ENCODE assay signal across 8 cellular contexts in the genomic region with DNA sequence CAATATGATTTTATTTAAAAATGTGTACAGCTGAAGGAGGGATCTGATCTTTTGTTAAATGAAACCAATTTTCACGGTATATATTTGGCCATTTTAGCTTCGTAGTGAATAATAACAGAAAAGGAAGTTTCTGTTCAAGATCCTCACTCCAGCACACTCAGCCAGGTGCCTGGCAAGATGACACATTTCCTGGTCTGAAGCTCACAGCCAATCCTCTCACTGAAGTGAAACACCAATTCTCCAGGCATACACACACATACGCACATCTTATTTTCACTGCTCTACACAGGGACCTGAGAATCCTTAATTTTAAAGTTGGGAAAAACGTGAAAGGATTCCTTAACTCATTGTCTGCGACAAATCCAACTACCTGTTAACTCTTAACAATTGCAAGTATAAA. TPM values are rescaled to one million over a fixed set of nuclear protein-coding genes. Genes with fewer than 3 reads are reported as not detected.
A peak's percentile ranks its signal among the peaks of the same experiment; 100 is the strongest.
DNase-seq lines count a peak whose midpoint lies in the region; ATAC-seq and TF ChIP-seq lines count a peak whose summit lies in the region.
"Not testable (repeated sequence)": the region's sequence is repeated elsewhere in the genome, so short reads cannot be mapped to it uniquely, and the experiment has no call there.

No MANE protein-coding gene starts in this region.

- CTCF ChIA-PET in A673 (lab: Charles Lee); OCI-LY7 (lab: Charles Lee; ENCODE audit: unreplicated experiment): not testable (repeated sequence)
- CTCF ChIA-PET in activated CD4-positive, alpha-beta T cell treated with anti-CD3 and anti-CD28 coated beads for 36 hours (lab: Charles Lee), result interaction anchor here (0.9 to 1.0 kb wide), 2 partner anchors 28 to 43 kb away, joined by 3 to 4 read pairs; no protein-coding TSS in a partner anchor

- H3K9me3 ChIP-seq in A673 (ENCODE audit: low read depth, low read length, poor library complexity, severe bottlenecking); OCI-LY7 (ENCODE audit: low read length); heart right ventricle: not testable (repeated sequence)

- H3K4me3 Mint-ChIP-seq in HFFc6; activated CD4-positive, alpha-beta T cell treated with anti-CD3 and anti-CD28 coated beads for 36 hours: not testable (repeated sequence)
- peak overlapping the region; percentile 56 for H3K4me3 Mint-ChIP-seq in activated T-helper 17 cell treated with anti-CD3 and anti-CD28 coated beads, Interleukin-2, amount 50 U/mL, for 72 hours

- peaks cover 32% of the 10 kb centered on the region for H3K4me1 Mint-ChIP-seq in HFFc6 (ENCODE audit: low read depth)
- H3K4me1 Mint-ChIP-seq in activated CD4-positive, alpha-beta T cell treated with anti-CD3 and anti-CD28 coated beads for 36 hours, result peaks cover 17% of the 10 kb centered on the region
- H3K4me1 Mint-ChIP-seq in activated T-helper 17 cell treated with anti-CD3 and anti-CD28 coated beads, Interleukin-2, amount 50 U/mL, for 72 hours, result peaks cover 17% of the 10 kb centered on the region

- DNase-seq in A673 (ENCODE audit: low spot score); HFFc6; OCI-LY7 (ENCODE audit: low spot score); heart right ventricle: not testable (repeated sequence)
- DNase-seq in activated CD4-positive, alpha-beta T cell treated with anti-CD3 and anti-CD28 coated beads for 36 hours, result peak; percentile 31
- peak; percentile 6 to 52 for DNase-seq in cardiac fibroblast (ENCODE audit: low read depth in 2 of 2)
- peak; percentile 37 for DNase-seq in pulmonary artery endothelial cell (ENCODE audit: low read depth, low spot score)

- not testable (repeated sequence) for H2AFZ ChIP-seq in OCI-LY7 (ENCODE audit: low read length)

- H3K79me2 ChIP-seq in OCI-LY7 (ENCODE audit: insufficient read depth, low read depth, low read length), result not testable (repeated sequence)

- not testable (repeated sequence) for H3K27ac ChIP-seq in A673 (ENCODE audit: low read depth, low read length, poor library complexity, severe bottlenecking); OCI-LY7 (ENCODE audit: low read depth, low read length, poor library complexity, severe bottlenecking)
- H3K27ac ChIP-seq in heart right ventricle, result peak overlapping the region in 7 of 10 donors; percentile 11 to 75 (median 50)

- BruUV-seq in A673 (replicated peaks; lab: Mats Ljungman, UMichigan) (TSS peak; percentile 41), OCI-LY7 (replicated peaks; lab: Mats Ljungman, UMichigan) (TSS peak; percentile 72)

- peak overlapping the region; percentile 25 for H3K27ac Mint-ChIP-seq in HFFc6
- H3K27ac Mint-ChIP-seq in activated CD4-positive, alpha-beta T cell treated with anti-CD3 and anti-CD28 coated beads for 36 hours, result not testable (repeated sequence)
- H3K27ac Mint-ChIP-seq in activated T-helper 17 cell treated with anti-CD3 and anti-CD28 coated beads, Interleukin-2, amount 50 U/mL, for 72 hours, result peak overlapping the region; percentile 89

- H3K36me3 ChIP-seq in A673 (ENCODE audit: insufficient read depth, low read length, poor library complexity, severe bottlenecking), result peaks cover 41% of the 10 kb centered on the region
- peaks cover 91% of the 10 kb centered on the region for H3K36me3 ChIP-seq in OCI-LY7 (ENCODE audit: insufficient read depth, low read length)
- H3K36me3 ChIP-seq in heart right ventricle, result peaks cover 0 to 98% (median 15%) of the 10 kb centered on the region in 9 donors

- not testable (repeated sequence) for H3K27me3 Mint-ChIP-seq in HFFc6 (ENCODE audit: insufficient read depth); activated CD4-positive, alpha-beta T cell treated with anti-CD3 and anti-CD28 coated beads for 36 hours; activated T-helper 17 cell treated with anti-CD3 and anti-CD28 coated beads, Interleukin-2, amount 50 U/mL, for 72 hours

- peaks cover 56% of the 10 kb centered on the region for H3K36me3 Mint-ChIP-seq in HFFc6 (ENCODE audit: low read depth)
- peaks cover 57% of the 10 kb centered on the region for H3K36me3 Mint-ChIP-seq in activated CD4-positive, alpha-beta T cell treated with anti-CD3 and anti-CD28 coated beads for 36 hours (ENCODE audit: low read depth)
- peaks cover 95% of the 10 kb centered on the region for H3K36me3 Mint-ChIP-seq in activated T-helper 17 cell treated with anti-CD3 and anti-CD28 coated beads, Interleukin-2, amount 50 U/mL, for 72 hours (ENCODE audit: low read depth)

- H4K20me1 ChIP-seq in OCI-LY7 (ENCODE audit: insufficient read depth, low read length), result not testable (repeated sequence)

- not testable (repeated sequence) for H3K4me1 ChIP-seq in A673 (ENCODE audit: insufficient read depth, low read length, poor library complexity, severe bottlenecking); OCI-LY7 (ENCODE audit: insufficient read depth, low read length, poor library complexity, severe bottlenecking)
- peaks cover 0 to 18% (median 4%) of the 10 kb centered on the region in 9 donors for H3K4me1 ChIP-seq in heart right ventricle

- H3K27me3 ChIP-seq in A673 (replicated peaks; ENCODE audit: insufficient read depth, low read depth, low read length, poor library complexity); heart right ventricle: not testable (repeated sequence)

- not testable (repeated sequence) for H3K4me2 ChIP-seq in OCI-LY7 (ENCODE audit: low read length)

- intact Hi-C loops in A673 (cut with micrococcal nuclease; ENCODE audit: unreplicated experiment); activated CD4-positive, alpha-beta T cell treated with anti-CD3 and anti-CD28 coated beads for 36 hours (cut with DNase I, micrococcal nuclease): not testable (repeated sequence)
- intact Hi-C loops in OCI-LY7 (cut with micrococcal nuclease; ENCODE audit: unreplicated experiment) (loop anchor here (5.0 kb wide), 1 partner anchor 346 kb away; the partner anchor contains the start of gene NOG), heart right ventricle (cut with DNase I) (loop anchor here in 3 of 10 donors (2.0 to 5.0 kb wide), 3 partner anchors 47 to 119 kb away; no protein-coding TSS in a partner anchor)

- peak; percentile 47 for ATAC-seq in activated CD4-positive, alpha-beta T cell treated with anti-CD3 and anti-CD28 coated beads for 36 hours
- ATAC-seq in activated T-helper 17 cell treated with anti-CD3 and anti-CD28 coated beads, Interleukin-2, amount 50 U/mL, for 72 hours (replicated peaks), result peak; percentile 42
- peak in 2 of 8 donors; percentile 31 to 63 for ATAC-seq in heart right ventricle

- H3K4me3 ChIP-seq in A673 (ENCODE audit: low read depth, low read length, poor library complexity, severe bottlenecking); OCI-LY7 (ENCODE audit: low read depth, low read length, poor library complexity, severe bottlenecking); cardiac fibroblast (replicated peaks in 1 of 2; ENCODE audit: low read depth in 2 of 2, low read length in 2 of 2); heart right ventricle: not testable (repeated sequence)

- H3K9me2 ChIP-seq in OCI-LY7 (ENCODE audit: insufficient read depth, low read length), result not testable (repeated sequence)

- H3K9me3 Mint-ChIP-seq in HFFc6; activated CD4-positive, alpha-beta T cell treated with anti-CD3 and anti-CD28 coated beads for 36 hours (ENCODE audit: low read depth); activated T-helper 17 cell treated with anti-CD3 and anti-CD28 coated beads, Interleukin-2, amount 50 U/mL, for 72 hours: not testable (repeated sequence)

- 70 to 72% methylated on average over 5 of the region's 5 CpGs for WGBS in heart right ventricle, 2 donors

- POLR2A ChIA-PET in A673 (lab: Charles Lee; ENCODE audit: low non-redundant PET); activated CD4-positive, alpha-beta T cell treated with anti-CD3 and anti-CD28 coated beads for 36 hours (lab: Charles Lee): not testable (repeated sequence)
- POLR2A ChIA-PET in OCI-LY7 (lab: Charles Lee), result interaction anchor here (0.6 to 0.9 kb wide), 2 partner anchors 12 to 72 kb away, joined by 3 read pairs; no protein-coding TSS in a partner anchor

- not testable (repeated sequence) for TF ChIP-seq CTCF in A673 (conservative IDR thresholded peaks at IDR 0.05; ENCODE audit: low read depth, low read length); HFFc6 (IDR thresholded peaks at IDR 0.05); OCI-LY7 (conservative IDR thresholded peaks at IDR 0.05; ENCODE audit: low read length); cardiac fibroblast (IDR thresholded peaks at IDR 0.05; ENCODE audit: low read depth, low read length); heart right ventricle (IDR thresholded peaks at IDR 0.05)

RNA-seq across cellular contexts. Expression of gene COIL, which starts 22.6 kb away (rescaled TPM):
- total RNA-seq in A673 (2021) (23.2 and 23.9 TPM in 2 replicates), OCI-LY7 (2022) (20.7 and 22.8 TPM in 2 replicates), heart right ventricle (10 to 100 TPM in 1 of 10 donors, 1 to 10 TPM in 9; 6.7 to 10.3 (median 8.5) TPM), pulmonary artery endothelial cell (14.7 and 18.9 TPM in 2 replicates)
- total RNA-seq in HFFc6 (2021; fragmentation: NEBNext Ultra II Directional; extraction: Animal tissue kit (Norgen Biotek cat#: 25700)), result 10 to 100 TPM; 13.6 to 16.4 (median 16.2) TPM
- 20.5 and 24.8 TPM in 2 replicates for total RNA-seq in OCI-LY7 (2014; rRNA removed; shearing (Covaris generic))
- total RNA-seq in activated CD4-positive, alpha-beta T cell treated with anti-CD3 and anti-CD28 coated beads for 36 hours, result 10 to 100 TPM; 20.9 to 21.3 TPM
- total RNA-seq in activated T-helper 17 cell treated with anti-CD3 and anti-CD28 coated beads, Interleukin-2, amount 50 U/mL, for 72 hours, result 10 to 100 TPM; 23.1 to 24.4 TPM
- polyA plus RNA-seq in heart right ventricle, result 1 to 10 TPM; 5.2 to 6.8 TPM

RNA-seq across cellular contexts. Expression of gene TRIM25, which starts 24.4 kb away (rescaled TPM):
- total RNA-seq in A673 (2021), result 54.7 and 58.0 TPM in 2 replicates
- 10 to 100 TPM; 38.8 to 43.7 (median 41.4) TPM for total RNA-seq in HFFc6 (2021; fragmentation: NEBNext Ultra II Directional; extraction: Animal tissue kit (Norgen Biotek cat#: 25700))
- total RNA-seq in OCI-LY7 (2014; rRNA removed; shearing (Covaris generic)), result 5.0 and 7.8 TPM in 2 replicates
- 14.2 and 18.7 TPM in 2 replicates for total RNA-seq in OCI-LY7 (2022)
- total RNA-seq in activated CD4-positive, alpha-beta T cell treated with anti-CD3 and anti-CD28 coated beads for 36 hours, result 100 to 1,000 TPM; 173 to 241 TPM
- 100 to 1,000 TPM; 121 to 285 TPM for total RNA-seq in activated T-helper 17 cell treated with anti-CD3 and anti-CD28 coated beads, Interleukin-2, amount 50 U/mL, for 72 hours
- 10 to 100 TPM in 8 of 10 donors, 1 to 10 TPM in 2; 8.7 to 32.7 (median 17.3) TPM for total RNA-seq in heart right ventricle
- 10 to 100 TPM in 1 of 2 donors, 1 to 10 TPM in 1; 4.9 to 15.1 TPM for polyA plus RNA-seq in heart right ventricle
- total RNA-seq in pulmonary artery endothelial cell, result 27.5 and 32.9 TPM in 2 replicates

RNA-seq across cellular contexts. Expression of gene SCPEP1, which starts 39.7 kb away (rescaled TPM):
- total RNA-seq in A673 (2021) (31.8 and 40.1 TPM in 2 replicates), OCI-LY7 (2022) (43.0 and 48.8 TPM in 2 replicates), heart right ventricle (100 to 1,000 TPM in 1 of 10 donors, 10 to 100 TPM in 9; 39.2 to 144 (median 47.9) TPM), pulmonary artery endothelial cell (32.6 and 60.6 TPM in 2 replicates)
- total RNA-seq in HFFc6 (2021; fragmentation: NEBNext Ultra II Directional; extraction: Animal tissue kit (Norgen Biotek cat#: 25700)), result 10 to 100 TPM; 37.4 to 42.5 (median 39.7) TPM
- total RNA-seq in OCI-LY7 (2014; rRNA removed; shearing (Covaris generic)), result 36.5 and 48.2 TPM in 2 replicates
- total RNA-seq in activated CD4-positive, alpha-beta T cell treated with anti-CD3 and anti-CD28 coated beads for 36 hours, result 10 to 100 TPM in 1 of 2 experiments, 1 to 10 TPM in 1; 9.7 to 14.8 TPM
- 10 to 100 TPM; 22.8 to 31.9 TPM for total RNA-seq in activated T-helper 17 cell treated with anti-CD3 and anti-CD28 coated beads, Interleukin-2, amount 50 U/mL, for 72 hours
- 100 to 1,000 TPM in 1 of 2 donors, 10 to 100 TPM in 1; 26.0 to 229 TPM for polyA plus RNA-seq in heart right ventricle
